8 cellular contexts compared by ENCODE assay signal in the genomic region with DNA sequence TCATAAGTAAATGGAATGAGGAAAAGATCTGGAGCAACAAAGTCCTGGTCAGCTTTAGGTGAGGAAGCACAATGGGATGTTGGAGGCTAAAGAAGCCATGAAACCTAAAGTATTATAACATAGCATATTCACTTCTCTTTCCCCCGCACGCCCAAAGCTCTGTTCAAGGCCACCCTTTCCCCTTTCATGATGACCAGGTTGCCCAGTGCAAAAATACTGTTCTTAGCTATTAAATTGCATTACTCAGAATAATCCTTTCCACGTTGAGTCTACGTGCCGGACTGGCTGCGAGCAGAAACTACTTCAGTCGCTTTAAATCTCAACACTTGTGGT. TPM values are rescaled to one million over a fixed set of nuclear protein-coding genes. Genes with fewer than 3 reads are reported as not detected.
DNase-seq lines count a peak whose midpoint lies in the region; ATAC-seq and TF ChIP-seq lines count a peak whose summit lies in the region.

No MANE protein-coding gene starts in this region.

- H3K4me3 Mint-ChIP-seq in dendritic cell treated with granulocyte-macrophage colony-stimulating factor and Interleukin-4, amounts not matched to agents 40 ng/mL and 50 ng/mL, for 4 days = peak overlapping the region; percentile 98
- H3K4me3 Mint-ChIP-seq in natural killer cell treated with Interleukin-12 subunit alpha and Interleukin-12 subunit beta and Interleukin-15 and Interleukin-18, amount 100 ng/mL, for 72 hours = peak overlapping the region; percentile 94

- no peaks in the 10 kb centered on the region for H3K27me3 Mint-ChIP-seq in dendritic cell treated with granulocyte-macrophage colony-stimulating factor and Interleukin-4, amounts not matched to agents 40 ng/mL and 50 ng/mL, for 4 days
- no peaks in the 10 kb centered on the region for H3K27me3 Mint-ChIP-seq in natural killer cell treated with Interleukin-12 subunit alpha and Interleukin-12 subunit beta and Interleukin-15 and Interleukin-18, amount 100 ng/mL, for 72 hours

- no peak for DNase-seq in Jurkat, Clone E6-1 (ENCODE audit: low read depth, low spot score)
- no peak for DNase-seq in natural killer cell treated with Interleukin-12 subunit alpha and Interleukin-12 subunit beta and Interleukin-15 and Interleukin-18, amount 100 ng/mL, for 72 hours (ENCODE audit: low spot score)
- DNase-seq in NCI-H1092 treated with DMSO at 0.1 percent for 48 hours (lab: John Stamatoyannopoulos, UW) = no peak
- no peak for DNase-seq in NCI-H345 treated with DMSO at 0.1 percent for 48 hours (lab: John Stamatoyannopoulos, UW; ENCODE audit: unreplicated experiment)

- peaks cover 34% of the 10 kb centered on the region for H3K36me3 Mint-ChIP-seq in dendritic cell treated with granulocyte-macrophage colony-stimulating factor and Interleukin-4, amounts not matched to agents 40 ng/mL and 50 ng/mL, for 4 days (ENCODE audit: low read depth)
- H3K36me3 Mint-ChIP-seq in natural killer cell treated with Interleukin-12 subunit alpha and Interleukin-12 subunit beta and Interleukin-15 and Interleukin-18, amount 100 ng/mL, for 72 hours = no peaks in the 10 kb centered on the region

- H3K9me3 Mint-ChIP-seq in dendritic cell treated with granulocyte-macrophage colony-stimulating factor and Interleukin-4, amounts not matched to agents 40 ng/mL and 50 ng/mL, for 4 days = no peaks in the 10 kb centered on the region
- no peaks in the 10 kb centered on the region for H3K9me3 Mint-ChIP-seq in natural killer cell treated with Interleukin-12 subunit alpha and Interleukin-12 subunit beta and Interleukin-15 and Interleukin-18, amount 100 ng/mL, for 72 hours

- peak overlapping the region; percentile 85 for H3K4me3 ChIP-seq in Jurkat, Clone E6-1 (ENCODE audit: low read length)

- intact Hi-C loops in dendritic cell treated with granulocyte-macrophage colony-stimulating factor and Interleukin-4, amounts not matched to agents 40 ng/mL and 50 ng/mL, for 4 days (cut with micrococcal nuclease) = loop anchor here (1.0 to 10.0 kb wide), 3 partner anchors 54 to 199 kb away; a partner anchor contains a TSS

- ATAC-seq in natural killer cell treated with Interleukin-12 subunit alpha and Interleukin-12 subunit beta and Interleukin-15 and Interleukin-18, amount 100 ng/mL, for 72 hours = no peak
- ATAC-seq in HG03045 (IDR thresholded peaks at IDR 0.05; ENCODE audit: unreplicated experiment) (no peak), HG03378 (IDR thresholded peaks at IDR 0.05; ENCODE audit: unreplicated experiment) (no peak)

- peaks cover 53% of the 10 kb centered on the region for H3K4me1 Mint-ChIP-seq in dendritic cell treated with granulocyte-macrophage colony-stimulating factor and Interleukin-4, amounts not matched to agents 40 ng/mL and 50 ng/mL, for 4 days (ENCODE audit: low read depth)
- peaks cover 52 to 53% of the 10 kb centered on the region in 2 donors for H3K4me1 Mint-ChIP-seq in natural killer cell treated with Interleukin-12 subunit alpha and Interleukin-12 subunit beta and Interleukin-15 and Interleukin-18, amount 100 ng/mL, for 72 hours (ENCODE audit: low read depth in 2 of 2)

- peak overlapping the region; percentile 86 for H3K27ac Mint-ChIP-seq in dendritic cell treated with granulocyte-macrophage colony-stimulating factor and Interleukin-4, amounts not matched to agents 40 ng/mL and 50 ng/mL, for 4 days
- peak overlapping the region; percentile 89 to 91 for H3K27ac Mint-ChIP-seq in natural killer cell treated with Interleukin-12 subunit alpha and Interleukin-12 subunit beta and Interleukin-15 and Interleukin-18, amount 100 ng/mL, for 72 hours

- H3K27ac ChIP-seq in C4-2B = peak overlapping the region; percentile 70

- no peak for TF ChIP-seq CTCF in C4-2B (conservative IDR thresholded peaks at IDR 0.05)

RNA-seq across cellular contexts. Expression of a gene that starts 0.6 kb away (rescaled TPM):
- polyA plus RNA-seq in Jurkat, Clone E6-1 (2012; ENCODE audit: insufficient read depth, insufficient read length) = 17.4 TPM
- total RNA-seq in natural killer cell treated with Interleukin-12 subunit alpha and Interleukin-12 subunit beta and Interleukin-15 and Interleukin-18, amount 100 ng/mL, for 72 hours = 10 to 100 TPM; 30.6 to 53.2 TPM

RNA-seq across cellular contexts. Expression of a gene that starts 54.2 kb away (rescaled TPM):
- polyA plus RNA-seq in Jurkat, Clone E6-1 (2012; ENCODE audit: insufficient read depth, insufficient read length) = 11.4 TPM
- 10 to 100 TPM in 1 of 2 donors, 1 to 10 TPM in 1; 6.7 to 12.1 TPM for total RNA-seq in natural killer cell treated with Interleukin-12 subunit alpha and Interleukin-12 subunit beta and Interleukin-15 and Interleukin-18, amount 100 ng/mL, for 72 hours
